9 cellular contexts compared by ENCODE assay signal in the genomic region with DNA sequence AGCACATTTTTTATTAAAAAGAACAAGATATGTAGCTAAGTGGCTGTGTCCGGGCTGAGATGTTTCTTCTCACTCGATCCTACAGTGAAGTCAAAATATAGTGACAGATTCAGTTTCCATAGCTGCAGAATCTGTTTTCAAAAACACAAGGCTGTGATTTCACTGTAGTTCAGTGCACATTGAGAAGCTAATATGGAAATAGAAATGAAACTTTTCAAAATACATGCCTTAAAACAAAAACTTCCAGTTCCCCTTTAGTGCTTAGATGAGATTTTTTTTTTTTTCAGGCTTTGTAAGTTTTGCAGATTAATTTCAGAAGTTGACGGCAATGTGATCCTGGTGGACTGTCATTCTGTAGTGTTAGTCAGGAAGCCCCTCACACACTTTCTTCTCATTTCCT. TPM values are rescaled to one million over a fixed set of nuclear protein-coding genes. Genes with fewer than 3 reads are reported as not detected.
DNase-seq lines count a peak whose midpoint lies in the region; ATAC-seq, FAIRE-seq and TF ChIP-seq lines count a peak whose summit lies in the region.
"Had no signal": no experiment of that assay in that cellular context is flagged by ENCODE, and none has a peak within 500 bp of the region (broad histone marks: within the 10 kb centered on the region; RNA-seq: fewer than 3 reads in every experiment).

No MANE protein-coding gene starts in this region.

- peak overlapping the region; percentile 83 for H3K27ac ChIP-seq in muscle layer of colon (ENCODE audit: low read depth, low read length)
- H3K27ac ChIP-seq: SJSA1 had no signal

- peak; percentile 83 for ATAC-seq in HG03095 (IDR thresholded peaks at IDR 0.05; ENCODE audit: unreplicated experiment)

- H3K27me3 ChIP-seq in muscle layer of colon (ENCODE audit: control insufficient read depth in 1 of 2, insufficient read depth in 2 of 2, low read length in 2 of 2), result no peaks in the 10 kb centered on the region
- H3K27me3 ChIP-seq: SJSA1 had no signal

- peaks cover 0 to 1% (median 0%) of the 10 kb centered on the region in 5 experiments for H3K9me3 Mint-ChIP-seq in brain

- H3K4me1 Mint-ChIP-seq in brain, result peaks cover 76% of the 10 kb centered on the region

- peak overlapping the region; percentile 21 to 67 (median 65) for H3K4me3 Mint-ChIP-seq in brain

- H3K4me3 ChIP-seq in muscle layer of colon (ENCODE audit: low read depth in 1 of 2, low read length in 2 of 2), result peak overlapping the region in 1 of 2 donors; percentile 19
- H3K4me3 ChIP-seq: SJSA1 had no signal

- FAIRE-seq in GM19239 (lab: Jason Lieb, UNC), result peak; percentile 82

- peaks cover 74% of the 10 kb centered on the region for H3K4me1 ChIP-seq in muscle layer of colon (ENCODE audit: insufficient read depth, low read length)

- no peaks in the 10 kb centered on the region for H3K36me3 ChIP-seq in muscle layer of colon (ENCODE audit: insufficient read depth, low read length)
- H3K36me3 ChIP-seq: SJSA1 had no signal

- no peaks in the 10 kb centered on the region for H3K36me3 Mint-ChIP-seq in brain

- peak; percentile 53 for DNase-seq in GM19239 (ENCODE audit: insufficient read length, low spot score)
- no peak for DNase-seq in activated gamma-delta T cell treated with Interleukin-2 at 50 U/mL for 16 hours
- no peak for DNase-seq in DMS79 treated with DMSO at 0.1 percent for 48 hours (lab: John Stamatoyannopoulos, UW)
- no peak for DNase-seq in stimulated activated CD4-positive, alpha-beta T cell treated with anti-CD3 and anti-CD28 coated beads, Interleukin-15, amount 100 ng/mL, for 24 hours
- DNase-seq in SKM-1 treated with dmso at 0.1 percent for 144 hours (lab: John Stamatoyannopoulos, UW; ENCODE audit: unreplicated experiment), result no peak

- peak overlapping the region; percentile 1 to 97 (median 91) for H3K27ac Mint-ChIP-seq in brain

- H3K27me3 Mint-ChIP-seq in brain, result no peaks in the 10 kb centered on the region

- no peak overlapping the region for H3K9ac ChIP-seq in muscle layer of colon (ENCODE audit: low read length)

- no peaks in the 10 kb centered on the region for H3K9me3 ChIP-seq in muscle layer of colon (ENCODE audit: low read length)
- H3K9me3 ChIP-seq: SJSA1 had no signal

- no peak for TF ChIP-seq CTCF in brain (conservative IDR thresholded peaks at IDR 0.05)

RNA-seq across cellular contexts. Expression of gene TRAK1, which starts 23.8 kb away (rescaled TPM):
- polyA plus RNA-seq in brain (ENCODE audit: insufficient read depth, low read depth, low replicate concordance), result 28.8 TPM
